2 cellular contexts compared by ENCODE assay signal in the genomic region with DNA sequence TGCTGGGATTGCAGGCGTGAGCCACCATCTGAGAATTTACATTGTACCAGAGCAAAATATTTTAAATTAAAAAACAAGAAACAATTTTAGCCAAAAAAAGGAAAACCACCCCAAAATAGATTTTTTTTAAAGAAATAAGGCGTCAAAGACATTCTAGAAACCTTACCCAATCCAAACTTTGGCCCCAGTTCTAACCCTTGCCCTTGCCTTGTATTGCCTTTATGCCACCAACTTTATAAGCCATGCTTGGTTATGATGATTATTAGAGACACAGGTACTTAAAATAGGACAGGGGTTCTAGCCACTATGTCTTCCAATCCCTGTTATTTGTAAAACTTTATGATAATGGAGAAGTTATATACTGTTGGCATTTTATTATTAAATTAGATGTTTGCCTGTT.
TF ChIP-seq lines count a peak whose summit lies in the region.

No MANE protein-coding gene starts in this region.

TF ChIP-seq in liver, 16 proteins besides CTCF, POLR2A, EP300 and RAD21:
- TF ChIP-seq, protein P1, sequence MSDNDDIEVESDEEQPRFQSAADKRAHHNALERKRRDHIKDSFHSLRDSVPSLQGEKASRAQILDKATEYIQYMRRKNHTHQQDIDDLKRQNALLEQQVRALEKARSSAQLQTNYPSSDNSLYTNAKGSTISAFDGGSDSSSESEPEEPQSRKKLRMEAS (IDR thresholded peaks at IDR 0.05) = no peak
- TF ChIP-seq HNF4G (IDR thresholded peaks at IDR 0.05) (peak; percentile 12), HNF4A (conservative IDR thresholded peaks at IDR 0.05) (peak; percentile 39 to 73)

TF ChIP-seq in HepG2, 621 proteins besides CTCF, POLR2A, EP300 and RAD21:
- TF ChIP-seq REPIN1 (CRISPR knock-in tag; IDR thresholded peaks at IDR 0.05; ENCODE audit: borderline replicate concordance, low read depth) = no peak
- TF ChIP-seq, protein P1 (IDR thresholded peaks at IDR 0.05) = no peak
- TF ChIP-seq U2AF2 (IDR thresholded peaks at IDR 0.05; ENCODE audit: low read depth, low read length) = no peak
- no peak for TF ChIP-seq HDAC6 (IDR thresholded peaks at IDR 0.05; ENCODE audit: low read depth, low read length)
- no peak for TF ChIP-seq BORCS8-MEF2B (CRISPR knock-in tag; IDR thresholded peaks at IDR 0.05)
- no peak for TF ChIP-seq ZNF143 (CRISPR knock-in tag; IDR thresholded peaks at IDR 0.05)
- no peak for TF ChIP-seq JUND (CRISPR knock-in tag; IDR thresholded peaks at IDR 0.05)
- no peak for TF ChIP-seq ZNF775 (CRISPR knock-in tag; IDR thresholded peaks at IDR 0.05; ENCODE audit: borderline replicate concordance)
- no peak for TF ChIP-seq SMAD9 (CRISPR knock-in tag; IDR thresholded peaks at IDR 0.05)
- TF ChIP-seq PAX8 (CRISPR knock-in tag; IDR thresholded peaks at IDR 0.05; ENCODE audit: borderline replicate concordance) = no peak
- TF ChIP-seq PRMT3 (CRISPR knock-in tag; IDR thresholded peaks at IDR 0.05; ENCODE audit: borderline replicate concordance, low read depth) = no peak
